ENCODE assay signal across 8 cellular contexts in genomic region chr21:29233611-29234540, GRCh38.
DNase-seq lines count a peak whose midpoint lies in the region; ATAC-seq and TF ChIP-seq lines count a peak whose summit lies in the region.
"Had no signal": no experiment of that assay in that cellular context is flagged by ENCODE, and none has a peak within 500 bp of the region (broad histone marks: within the 10 kb centered on the region; RNA-seq: fewer than 3 reads in every experiment).

No MANE protein-coding gene starts in this region.

- TF ChIP-seq CTCF in KMS-11 (conservative IDR thresholded peaks at IDR 0.05; ENCODE audit: low read depth, low read length) = no peak

- 91% methylated on average over 10 of the region's 11 CpGs for WGBS in mesenchymal stem cell

- no peak overlapping the region for H4K91ac ChIP-seq in mesenchymal stem cell (ENCODE audit: low read length)

- no peak overlapping the region for H2BK15ac ChIP-seq in mesenchymal stem cell (ENCODE audit: low read depth, poor library complexity, severe bottlenecking)

- DNase-seq in mesenchymal stem cell (no peak), left ventricle myocardium superior (no peak), GF-D8 (lab: John Stamatoyannopoulos, UW) (no peak), NCI-H510A treated with DMSO at 0.1 percent for 48 hours (lab: John Stamatoyannopoulos, UW) (no peak)
- DNase-seq: foreskin fibroblast had no signal

- H3K4me3 ChIP-seq in KMS-11 (IDR thresholded peaks at IDR 0.05; ENCODE audit: insufficient read depth, low read depth, low read length) (no peak overlapping the region), mesenchymal stem cell (ENCODE audit: insufficient read depth in 1 of 2, low read depth in 1 of 2, low read length in 2 of 2) (no peak overlapping the region)

- peak overlapping the region; percentile 63 for H2AK5ac ChIP-seq in mesenchymal stem cell (ENCODE audit: low read length, severe bottlenecking)

- H3K9ac ChIP-seq in KMS-11 (peak overlapping the region; percentile 82), mesenchymal stem cell (ENCODE audit: low read length) (no peak overlapping the region)

- H3K4me1 ChIP-seq in KMS-11 (ENCODE audit: low read depth, poor library complexity, severe bottlenecking) (peaks cover 97% of the 10 kb centered on the region), mesenchymal stem cell (ENCODE audit: control insufficient read depth, insufficient read depth, low read depth, low read length) (peaks cover 6% of the 10 kb centered on the region)

- no peaks in the 10 kb centered on the region for H3K9me3 ChIP-seq in mesenchymal stem cell (ENCODE audit: control insufficient read depth, low read length)

- no peak overlapping the region for H3K23ac ChIP-seq in mesenchymal stem cell (ENCODE audit: low read length in 2 of 2)

- H4K20me1 ChIP-seq in KMS-11 (ENCODE audit: insufficient read depth) = no peaks in the 10 kb centered on the region

- H3K4me2 ChIP-seq in KMS-11 (peak overlapping the region; percentile 91), mesenchymal stem cell (ENCODE audit: low read length, poor library complexity, severe bottlenecking) (no peak overlapping the region)

- H3K27me3 ChIP-seq in KMS-11 (ENCODE audit: insufficient read depth, low read depth) (no peaks in the 10 kb centered on the region), mesenchymal stem cell (ENCODE audit: control insufficient read depth in 1 of 2, insufficient read depth in 1 of 2, low read length in 2 of 2) (no peaks in the 10 kb centered on the region)

- no peaks in the 10 kb centered on the region for H3K79me2 ChIP-seq in KMS-11 (ENCODE audit: insufficient read depth, low read depth)

- H3K18ac ChIP-seq in mesenchymal stem cell (ENCODE audit: low read depth in 1 of 2, low read length in 2 of 2) = no peak overlapping the region

- H2BK120ac ChIP-seq in mesenchymal stem cell (ENCODE audit: low read depth, low read length) = no peak overlapping the region

- H3K79me1 ChIP-seq in mesenchymal stem cell (replicated peaks; ENCODE audit: low read length, poor library complexity, severe bottlenecking) = peaks cover 2% of the 10 kb centered on the region

- H4K8ac ChIP-seq in mesenchymal stem cell (ENCODE audit: low read length) = no peak overlapping the region

- no peaks in the 10 kb centered on the region for H3K36me3 ChIP-seq in KMS-11 (ENCODE audit: insufficient read depth)
- H3K36me3 ChIP-seq in mesenchymal stem cell (ENCODE audit: control insufficient read depth in 1 of 2, insufficient read depth in 2 of 2, low read depth in 1 of 2, low read length in 2 of 2) = no peaks in the 10 kb centered on the region

- no peak overlapping the region for H2BK5ac ChIP-seq in mesenchymal stem cell (ENCODE audit: low read depth, low read length, poor library complexity, severe bottlenecking)

- H2BK12ac ChIP-seq in mesenchymal stem cell (ENCODE audit: low read length in 2 of 2) = peak overlapping the region in 1 of 2 experiments; percentile 56

- no peak overlapping the region for H3K4ac ChIP-seq in mesenchymal stem cell (ENCODE audit: low read depth in 1 of 2, low read length in 2 of 2)

- H2AFZ ChIP-seq in KMS-11 (ENCODE audit: low read depth) (peak overlapping the region; percentile 8; the same call in 1 of the 2 replicates), mesenchymal stem cell (ENCODE audit: low read depth, low read length) (no peak overlapping the region)

- intact Hi-C loops in left ventricle myocardium superior (cut with micrococcal nuclease) = no loop called here

- no peak overlapping the region for H3K14ac ChIP-seq in mesenchymal stem cell (ENCODE audit: low read length in 2 of 2)

- ATAC-seq in GM18870 (IDR thresholded peaks at IDR 0.05; ENCODE audit: unreplicated experiment) (peak; percentile 55), GM21737 (IDR thresholded peaks at IDR 0.05; ENCODE audit: unreplicated experiment) (peak; percentile 52), left ventricle myocardium superior (no peak)

- H3K27ac ChIP-seq in KMS-11 = peak overlapping the region; percentile 95
- H3K27ac ChIP-seq in mesenchymal stem cell (ENCODE audit: low read length, poor library complexity, severe bottlenecking) = no peak overlapping the region
